ENCODE assay signal across 8 cellular contexts in the genomic region with DNA sequence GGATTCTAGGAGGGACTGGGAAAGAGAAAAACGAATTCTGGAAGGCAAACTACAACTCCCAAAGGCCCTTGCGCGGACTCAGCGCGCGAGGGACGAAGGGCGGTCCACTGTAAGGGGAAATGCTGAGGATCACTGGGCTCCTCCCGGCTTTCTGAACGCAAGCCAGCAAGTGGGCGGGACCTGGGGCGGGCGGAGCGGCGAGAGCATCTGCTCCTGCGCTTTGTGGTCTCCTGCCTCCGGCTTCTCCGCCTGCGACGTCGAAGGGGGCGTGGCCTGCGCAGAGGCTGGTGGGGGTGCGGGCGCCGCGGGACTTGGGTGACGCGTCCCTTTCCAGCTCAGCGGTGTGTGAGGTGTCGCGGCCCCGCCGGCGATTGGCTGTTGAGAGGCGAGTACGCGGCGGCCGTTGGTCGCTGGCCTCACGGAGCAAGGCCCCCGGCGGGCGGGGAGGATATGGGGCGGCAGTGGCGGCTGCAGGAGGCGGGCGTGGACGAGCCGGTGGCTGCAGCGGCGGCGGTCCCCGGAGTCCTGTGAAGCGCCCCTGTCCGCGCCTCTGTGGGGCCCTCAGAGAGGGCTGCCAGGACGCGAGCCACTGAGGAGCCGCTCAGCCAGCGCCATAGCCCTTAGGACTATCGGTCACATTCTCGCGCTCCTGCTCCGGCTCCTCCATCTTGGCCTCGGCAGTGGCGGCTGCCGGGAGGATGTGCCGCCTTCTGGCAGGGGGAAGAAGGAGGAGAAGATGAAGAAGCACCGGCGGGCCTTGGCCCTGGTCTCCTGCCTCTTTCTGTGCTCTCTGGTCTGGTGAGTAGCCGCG. TPM values are rescaled to one million over a fixed set of nuclear protein-coding genes. Genes with fewer than 3 reads are reported as not detected.
DNase-seq lines count a peak whose midpoint lies in the region; ATAC-seq and TF ChIP-seq lines count a peak whose summit lies in the region.

A gene with protein sequence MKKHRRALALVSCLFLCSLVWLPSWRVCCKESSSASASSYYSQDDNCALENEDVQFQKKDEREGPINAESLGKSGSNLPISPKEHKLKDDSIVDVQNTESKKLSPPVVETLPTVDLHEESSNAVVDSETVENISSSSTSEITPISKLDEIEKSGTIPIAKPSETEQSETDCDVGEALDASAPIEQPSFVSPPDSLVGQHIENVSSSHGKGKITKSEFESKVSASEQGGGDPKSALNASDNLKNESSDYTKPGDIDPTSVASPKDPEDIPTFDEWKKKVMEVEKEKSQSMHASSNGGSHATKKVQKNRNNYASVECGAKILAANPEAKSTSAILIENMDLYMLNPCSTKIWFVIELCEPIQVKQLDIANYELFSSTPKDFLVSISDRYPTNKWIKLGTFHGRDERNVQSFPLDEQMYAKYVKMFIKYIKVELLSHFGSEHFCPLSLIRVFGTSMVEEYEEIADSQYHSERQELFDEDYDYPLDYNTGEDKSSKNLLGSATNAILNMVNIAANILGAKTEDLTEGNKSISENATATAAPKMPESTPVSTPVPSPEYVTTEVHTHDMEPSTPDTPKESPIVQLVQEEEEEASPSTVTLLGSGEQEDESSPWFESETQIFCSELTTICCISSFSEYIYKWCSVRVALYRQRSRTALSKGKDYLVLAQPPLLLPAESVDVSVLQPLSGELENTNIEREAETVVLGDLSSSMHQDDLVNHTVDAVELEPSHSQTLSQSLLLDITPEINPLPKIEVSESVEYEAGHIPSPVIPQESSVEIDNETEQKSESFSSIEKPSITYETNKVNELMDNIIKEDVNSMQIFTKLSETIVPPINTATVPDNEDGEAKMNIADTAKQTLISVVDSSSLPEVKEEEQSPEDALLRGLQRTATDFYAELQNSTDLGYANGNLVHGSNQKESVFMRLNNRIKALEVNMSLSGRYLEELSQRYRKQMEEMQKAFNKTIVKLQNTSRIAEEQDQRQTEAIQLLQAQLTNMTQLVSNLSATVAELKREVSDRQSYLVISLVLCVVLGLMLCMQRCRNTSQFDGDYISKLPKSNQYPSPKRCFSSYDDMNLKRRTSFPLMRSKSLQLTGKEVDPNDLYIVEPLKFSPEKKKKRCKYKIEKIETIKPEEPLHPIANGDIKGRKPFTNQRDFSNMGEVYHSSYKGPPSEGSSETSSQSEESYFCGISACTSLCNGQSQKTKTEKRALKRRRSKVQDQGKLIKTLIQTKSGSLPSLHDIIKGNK (N-terminal part only) (plus strand): TSS at position 451 of the 811 bp plus-strand sequence. CDS start 286 bp downstream, at position 737.

- H3K4me3 Mint-ChIP-seq in T-helper 1 cell treated with Interleukin-12 subunit alpha and Interleukin-12 subunit beta and Interleukin-4 antibody, amounts not matched to agents 30 μg/mL and 1 μg/mL, for 36 hours = peak within 1 kb of the TSS; percentile 97
- H3K4me3 Mint-ChIP-seq in progenitor cell of endocrine pancreas (ENCODE audit: low read depth) = peak within 1 kb of the TSS; percentile 98

- DNase-seq in GM13977 (ENCODE audit: low spot score) (peak; percentile 97), NCI-H1694 (lab: John Stamatoyannopoulos, UW) (peak; percentile 97), amniotic stem cell (lab: John Stamatoyannopoulos, UW) (peak; percentile 100), left cardiac atrium (peak; percentile 99), progenitor cell of endocrine pancreas (ENCODE audit: low spot score, unreplicated experiment) (peak; percentile 99), ureter (ENCODE audit: low spot score) (peak; percentile 100)

- no peaks in the 10 kb centered on the region for H3K36me3 Mint-ChIP-seq in T-helper 1 cell treated with Interleukin-12 subunit alpha and Interleukin-12 subunit beta and Interleukin-4 antibody, amounts not matched to agents 30 μg/mL and 1 μg/mL, for 36 hours (ENCODE audit: low read depth)
- no peaks in the 10 kb centered on the region for H3K36me3 Mint-ChIP-seq in progenitor cell of endocrine pancreas (ENCODE audit: insufficient read depth)

- H3K27ac Mint-ChIP-seq in T-helper 1 cell treated with Interleukin-12 subunit alpha and Interleukin-12 subunit beta and Interleukin-4 antibody, amounts not matched to agents 30 μg/mL and 1 μg/mL, for 36 hours = peak within 1 kb of the TSS; percentile 99
- peak within 1 kb of the TSS; percentile 100 for H3K27ac Mint-ChIP-seq in progenitor cell of endocrine pancreas

- no peak for TF ChIP-seq CTCF in GM13977 (IDR thresholded peaks at IDR 0.05; ENCODE audit: extremely low read depth, insufficient read depth, missing control alignments)
- peak; percentile 11 for TF ChIP-seq CTCF in progenitor cell of endocrine pancreas (IDR thresholded peaks at IDR 0.05; ENCODE audit: unreplicated experiment)

- in situ Hi-C loops in GM13977 (cut with MboI; ENCODE audit: low pct_unique_long_range_greater_than_20kb, low sequenced_read_pairs, unreplicated experiment) = no loop called here

- ATAC-seq in HG02884 (IDR thresholded peaks at IDR 0.05; ENCODE audit: unreplicated experiment) = peak; percentile 74
- peak; percentile 96 to 97 for ATAC-seq in left cardiac atrium

- peaks cover 12% of the 10 kb centered on the region for H3K27me3 Mint-ChIP-seq in T-helper 1 cell treated with Interleukin-12 subunit alpha and Interleukin-12 subunit beta and Interleukin-4 antibody, amounts not matched to agents 30 μg/mL and 1 μg/mL, for 36 hours (ENCODE audit: low read depth)
- H3K27me3 Mint-ChIP-seq in progenitor cell of endocrine pancreas = no peaks in the 10 kb centered on the region

- peaks cover 39% of the 10 kb centered on the region for H3K4me1 Mint-ChIP-seq in T-helper 1 cell treated with Interleukin-12 subunit alpha and Interleukin-12 subunit beta and Interleukin-4 antibody, amounts not matched to agents 30 μg/mL and 1 μg/mL, for 36 hours (ENCODE audit: low read depth)
- peaks cover 26% of the 10 kb centered on the region for H3K4me1 Mint-ChIP-seq in progenitor cell of endocrine pancreas (ENCODE audit: low read depth)

- H3K9me3 Mint-ChIP-seq in T-helper 1 cell treated with Interleukin-12 subunit alpha and Interleukin-12 subunit beta and Interleukin-4 antibody, amounts not matched to agents 30 μg/mL and 1 μg/mL, for 36 hours = no peaks in the 10 kb centered on the region
- H3K9me3 Mint-ChIP-seq in progenitor cell of endocrine pancreas (ENCODE audit: low read depth) = no peaks in the 10 kb centered on the region

- intact Hi-C loops in left cardiac atrium (cut with DNase I) = loop anchor here in 1 of 2 donors (2.0 kb wide), 1 partner anchor 80 kb away; no protein-coding TSS in a partner anchor

RNA-seq across cellular contexts. Expression of the gene that starts here (rescaled TPM):
- total RNA-seq in left cardiac atrium = 10 to 100 TPM; 25.4 to 30.6 TPM
- 57.1 and 58.0 TPM in 2 replicates for total RNA-seq in progenitor cell of endocrine pancreas
- total RNA-seq in ureter = 62.4 TPM

Comparison
In these comparisons a context has a peak if more than half of its experiments do, and no peak if none do; other contexts are left out.
1. Peak in every context shown above with its lines: DNase-seq and ATAC-seq.